Comparison of ENCODE assay signal across 14 cellular contexts in genomic region chr16:69839798-69840409, GRCh38.
A peak's percentile ranks its signal among the peaks of the same experiment; 100 is the strongest.
DNase-seq lines count a peak whose midpoint lies in the region; ATAC-seq and TF ChIP-seq lines count a peak whose summit lies in the region.
"Had no signal": no experiment of that assay in that cellular context is flagged by ENCODE, and none has a peak within 500 bp of the region (broad histone marks: within the 10 kb centered on the region; RNA-seq: fewer than 3 reads in every experiment).

No MANE protein-coding gene starts in this region.

- 18 to 19% methylated on average over 3 to 10 of the region's 10 CpGs for WGBS in body of pancreas, 2 donors

- H3K27me3 ChIP-seq in body of pancreas (no peaks in the 10 kb centered on the region), right atrium auricular region (no peaks in the 10 kb centered on the region)

- peak; percentile 89 for ATAC-seq in body of pancreas
- ATAC-seq in HG03135 (IDR thresholded peaks at IDR 0.05; ENCODE audit: unreplicated experiment): no peak
- ATAC-seq: natural killer cell; stimulated activated naive CD8-positive, alpha-beta T cell treated with anti-CD3 and anti-CD28 coated beads, Interleukin-15, amount 100 ng/mL, for 72 hours; T-cell had no signal

- TF ChIP-seq CTCF in body of pancreas (IDR thresholded peaks at IDR 0.05) (no peak), right atrium auricular region (IDR thresholded peaks at IDR 0.05) (no peak), progenitor cell of endocrine pancreas (IDR thresholded peaks at IDR 0.05; ENCODE audit: unreplicated experiment) (no peak)

- H3K4me1 ChIP-seq in body of pancreas (peaks cover 69% of the 10 kb centered on the region), right atrium auricular region (peaks cover 0 to 36% of the 10 kb centered on the region in 2 donors)

- peak; percentile 96 for DNase-seq in G401 (ENCODE audit: low spot score)
- peak; percentile 82 to 90 (median 86) for DNase-seq in body of pancreas
- DNase-seq in right atrium auricular region (ENCODE audit: low spot score): no peak
- no peak for DNase-seq in progenitor cell of endocrine pancreas (ENCODE audit: low spot score, unreplicated experiment)
- DNase-seq in OCI-M1 (lab: John Stamatoyannopoulos, UW): no peak
- no peak for DNase-seq in stimulated activated CD4-positive, alpha-beta T cell treated with anti-CD3 and anti-CD28 coated beads, Interleukin-2, amount 100 ng/mL, for 24 hours
- no peak for DNase-seq in NCI-H345 (lab: John Stamatoyannopoulos, UW)
- DNase-seq: activated CD4-positive, alpha-beta T cell treated with anti-CD3 and anti-CD28 coated beads, Interleukin-2, amount 10 ng/mL, durations not matched to agents 7 days and 5 days; activated naive CD4-positive, alpha-beta T cell treated with Interleukin-2 at 50 U/mL for 16 hours; effector CD8-positive, alpha-beta T cell; natural killer cell; stimulated activated naive CD8-positive, alpha-beta T cell treated with anti-CD3 and anti-CD28 coated beads, Interleukin-15, amount 100 ng/mL, for 72 hours; T-cell had no signal

- H3K9me3 ChIP-seq in body of pancreas (no peaks in the 10 kb centered on the region), right atrium auricular region (no peaks in the 10 kb centered on the region)

- H3K4me1 Mint-ChIP-seq in progenitor cell of endocrine pancreas (ENCODE audit: low read depth): peaks cover 11% of the 10 kb centered on the region
- H3K4me1 Mint-ChIP-seq: activated CD4-positive, alpha-beta T cell treated with anti-CD3 and anti-CD28 coated beads, Interleukin-2, amount 10 ng/mL, durations not matched to agents 7 days and 5 days; stimulated activated naive CD8-positive, alpha-beta T cell treated with anti-CD3 and anti-CD28 coated beads, Interleukin-15, amount 100 ng/mL, for 72 hours; T-cell had no signal

- no peaks in the 10 kb centered on the region for H3K36me3 ChIP-seq in body of pancreas (replicated peaks in 1 of 2; ENCODE audit: insufficient read depth in 1 of 2, low read depth in 2 of 2)
- H3K36me3 ChIP-seq in right atrium auricular region: peaks cover 5% of the 10 kb centered on the region

- in situ Hi-C loops in G401 (cut with HindIII; ENCODE audit: low sequenced_read_pairs): no loop called here

- H3K9me3 Mint-ChIP-seq in progenitor cell of endocrine pancreas (ENCODE audit: low read depth): no peaks in the 10 kb centered on the region
- H3K9me3 Mint-ChIP-seq: activated CD4-positive, alpha-beta T cell treated with anti-CD3 and anti-CD28 coated beads, Interleukin-2, amount 10 ng/mL, durations not matched to agents 7 days and 5 days; natural killer cell; stimulated activated naive CD8-positive, alpha-beta T cell treated with anti-CD3 and anti-CD28 coated beads, Interleukin-15, amount 100 ng/mL, for 72 hours; T-cell had no signal

- intact Hi-C loops in body of pancreas (cut with DNase I): no loop called here

- peak overlapping the region; percentile 33 for H3K27ac Mint-ChIP-seq in progenitor cell of endocrine pancreas
- H3K27ac Mint-ChIP-seq: natural killer cell had no signal

- H3K36me3 Mint-ChIP-seq in progenitor cell of endocrine pancreas (ENCODE audit: insufficient read depth): peaks cover 9% of the 10 kb centered on the region

- H3K27ac ChIP-seq in body of pancreas (peak overlapping the region; percentile 74 to 79 (median 78)), right atrium auricular region (peak overlapping the region; percentile 68 to 82)

- TF ChIP-seq POLR2A in body of pancreas (IDR thresholded peaks at IDR 0.05): no peak

- no peaks in the 10 kb centered on the region for H3K27me3 Mint-ChIP-seq in progenitor cell of endocrine pancreas
- H3K27me3 Mint-ChIP-seq: activated CD4-positive, alpha-beta T cell treated with anti-CD3 and anti-CD28 coated beads, Interleukin-2, amount 10 ng/mL, durations not matched to agents 7 days and 5 days; stimulated activated naive CD8-positive, alpha-beta T cell treated with anti-CD3 and anti-CD28 coated beads, Interleukin-15, amount 100 ng/mL, for 72 hours; T-cell had no signal

- no peak overlapping the region for H3K4me3 ChIP-seq in body of pancreas
- H3K4me3 ChIP-seq in right atrium auricular region: no peak overlapping the region

- no peak overlapping the region for H3K4me3 Mint-ChIP-seq in progenitor cell of endocrine pancreas (ENCODE audit: low read depth)
- H3K4me3 Mint-ChIP-seq: activated CD4-positive, alpha-beta T cell treated with anti-CD3 and anti-CD28 coated beads, Interleukin-2, amount 10 ng/mL, durations not matched to agents 7 days and 5 days; natural killer cell; stimulated activated naive CD8-positive, alpha-beta T cell treated with anti-CD3 and anti-CD28 coated beads, Interleukin-15, amount 100 ng/mL, for 72 hours; T-cell had no signal

Comparison
In these comparisons a context has a peak if more than half of its experiments do, and no peak if none do; other contexts are left out.
1. DNase-seq: peak in G401 (single experiment) and body of pancreas (4 of 4); none in right atrium auricular region (single experiment), progenitor cell of endocrine pancreas (single experiment), OCI-M1 (single experiment), stimulated activated CD4-positive, alpha-beta T cell treated with anti-CD3 and anti-CD28 coated beads, Interleukin-2, amount 100 ng/mL, for 24 hours (0 of 2) and NCI-H345 (single experiment).